In the genomic region with DNA sequence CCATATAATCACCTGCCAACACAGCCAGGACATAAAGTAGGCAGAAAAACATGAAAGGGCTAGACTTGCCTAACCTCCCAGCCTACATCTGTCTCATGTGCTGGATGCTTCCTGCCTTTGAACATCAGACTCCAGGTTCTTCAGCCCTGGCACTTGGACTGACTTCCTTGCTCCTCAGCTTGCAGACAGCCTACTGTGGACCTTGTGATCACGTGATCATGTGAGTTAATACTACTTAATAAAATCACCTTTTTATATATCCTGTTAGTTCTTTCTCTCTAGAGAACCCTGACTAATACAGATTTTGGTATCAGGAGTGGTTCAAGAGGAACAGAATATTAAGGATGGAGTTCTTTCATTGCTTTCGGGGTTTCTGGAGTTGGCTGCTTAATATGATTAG, we compare ENCODE assay signal across 33 cellular contexts.
DNase-seq lines count a peak whose midpoint lies in the region; ATAC-seq, FAIRE-seq and TF ChIP-seq lines count a peak whose summit lies in the region.
"Had no signal": no experiment of that assay in that cellular context is flagged by ENCODE, and none has a peak within 500 bp of the region (broad histone marks: within the 10 kb centered on the region; RNA-seq: fewer than 3 reads in every experiment).

No MANE protein-coding gene starts in this region.

- no peak overlapping the region for H3K27ac ChIP-seq in HepG2 (ENCODE audit: extremely low read length, insufficient read depth, low read length)
- H3K27ac ChIP-seq in right lobe of liver = no peak overlapping the region
- no peak overlapping the region for H3K27ac ChIP-seq in GM12878 (ENCODE audit: control insufficient read depth, insufficient read depth)
- no peak overlapping the region for H3K27ac ChIP-seq in K562 (ENCODE audit: extremely low read depth, low read depth, low read length)
- H3K27ac ChIP-seq: 22Rv1; A549; BLaER1; BLaER1 treated with 17β-estradiol and CSF1 and Interleukin-3, amounts not matched to agents 10 nM and 100 nM; C4-2B had no signal

- no peaks in the 10 kb centered on the region for H3K79me2 ChIP-seq in HepG2 (ENCODE audit: insufficient read depth, low read length)
- H3K79me2 ChIP-seq in GM12878 (ENCODE audit: control insufficient read depth, insufficient read depth, low read length) = no peaks in the 10 kb centered on the region
- no peaks in the 10 kb centered on the region for H3K79me2 ChIP-seq in K562 (ENCODE audit: control insufficient read depth, insufficient read depth, low read length)

- H3K4me3 ChIP-seq in HepG2 (replicated peaks in 1 of 3; ENCODE audit: insufficient read depth in 1 of 3, low read depth in 2 of 3, low read length in 3 of 3) (no peak overlapping the region), right lobe of liver (no peak overlapping the region), GM12878 (no peak overlapping the region), K562 (no peak overlapping the region), H7 (ENCODE audit: insufficient read depth, low read depth, low read length) (no peak overlapping the region)
- H3K4me3 ChIP-seq: A549; BLaER1; BLaER1 treated with 17β-estradiol and CSF1 and Interleukin-3, amounts not matched to agents 10 nM and 100 nM had no signal

- no peak for DNase-seq in HepG2 (ENCODE audit: low spot score)
- DNase-seq in right lobe of liver = no peak
- no peak for DNase-seq in GM12878 (ENCODE audit: low read depth, low spot score)
- no peak for DNase-seq in K562 (ENCODE audit: extremely low read depth in 1 of 4, low spot score in 3 of 4)
- DNase-seq in H7 = no peak
- DNase-seq: 8988T; ACHN; AML-193; BE2C; C1 segment of cervical spinal cord; Caco-2; Calu3; CD4-positive, alpha-beta memory T cell; CD4-positive, alpha-beta T cell; CD4-positive, CD25-positive, alpha-beta regulatory T cell; CD8-positive, alpha-beta memory T cell; CD8-positive, alpha-beta T cell; COR-L47; DMS 273 treated with DMSO at 0.1 percent for 48 hours; DMS153; DMS53; DMS79; DMS79 treated with DMSO at 0.1 percent for 48 hours; DND-41; EL had no signal

- H4K20me1 ChIP-seq in HepG2 (ENCODE audit: insufficient read depth, low read length) (no peaks in the 10 kb centered on the region), GM12878 (ENCODE audit: control insufficient read depth, insufficient read depth) (no peaks in the 10 kb centered on the region), K562 (replicated peaks; ENCODE audit: control insufficient read depth, insufficient read depth, low read length) (no peaks in the 10 kb centered on the region)
- H4K20me1 ChIP-seq: BLaER1; BLaER1 treated with 17β-estradiol and CSF1 and Interleukin-3, amounts not matched to agents 10 nM and 100 nM had no signal

- RAD21 ChIA-PET in GM12878 (lab: Charles Lee; ENCODE audit: unreplicated experiment) = no interaction called here

- POLR2A ChIA-PET in HepG2 (lab: Yijun Ruan, JAX) = no interaction called here
- POLR2A ChIA-PET in GM12878 (lab: Charles Lee) = no interaction called here
- POLR2A ChIA-PET in K562 (lab: Yijun Ruan, JAX) = no interaction called here

- no peaks in the 10 kb centered on the region for H3K36me3 ChIP-seq in HepG2 (replicated peaks in 1 of 2; ENCODE audit: control insufficient read depth in 1 of 2, insufficient read depth in 2 of 2, low read length in 2 of 2)
- no peaks in the 10 kb centered on the region for H3K36me3 ChIP-seq in right lobe of liver
- H3K36me3 ChIP-seq in GM12878 (ENCODE audit: control insufficient read depth in 2 of 2, insufficient read depth in 2 of 2, low read length in 1 of 2) = no peaks in the 10 kb centered on the region
- H3K36me3 ChIP-seq in K562 (ENCODE audit: control insufficient read depth, insufficient read depth, low read length) = no peaks in the 10 kb centered on the region
- no peaks in the 10 kb centered on the region for H3K36me3 ChIP-seq in H7 (replicated peaks; ENCODE audit: control insufficient read depth, insufficient read depth, low read length)
- H3K36me3 ChIP-seq: BE2C; BLaER1; BLaER1 treated with 17β-estradiol and CSF1 and Interleukin-3, amounts not matched to agents 10 nM and 100 nM had no signal

- in situ Hi-C loops in HepG2 (cut with HindIII; ENCODE audit: extremely low pct_ligation_motif_present, low pct_unique_long_range_greater_than_20kb) = no loop called here
- in situ Hi-C loops in GM12878 (cut with MboI) = no loop called here
- in situ Hi-C loops in K562 (cut with MboI) = no loop called here

- TF ChIP-seq EP300 in HepG2 (IDR thresholded peaks at IDR 0.05; ENCODE audit: low read depth in 2 of 2, low read length in 2 of 2) (no peak), HepG2 (CRISPR knock-in tag; IDR thresholded peaks at IDR 0.05; ENCODE audit: borderline replicate concordance) (no peak), GM12878 (IDR thresholded peaks at IDR 0.05; ENCODE audit: borderline replicate concordance in 1 of 2, control insufficient read depth in 1 of 2, low read depth in 2 of 2, low read length in 2 of 2) (no peak), K562 (IDR thresholded peaks at IDR 0.05; ENCODE audit: low read length) (no peak)

- TF ChIP-seq RAD21 in HepG2 (CRISPR knock-in tag; IDR thresholded peaks at IDR 0.05) (no peak), GM12878 (IDR thresholded peaks at IDR 0.05; ENCODE audit: insufficient read depth, low read depth, low read length) (no peak), K562 (CRISPR knock-in tag; conservative IDR thresholded peaks at IDR 0.05 in 1 of 2, IDR thresholded peaks at IDR 0.05 in 1 of 2) (no peak)

- no peak for TF ChIP-seq CTCF in HepG2 (CRISPR knock-in tag; IDR thresholded peaks at IDR 0.05)
- TF ChIP-seq CTCF in right lobe of liver (IDR thresholded peaks at IDR 0.05) = no peak
- no peak for TF ChIP-seq CTCF in GM12878 (IDR thresholded peaks at IDR 0.05 in 2 of 3, conservative IDR thresholded peaks at IDR 0.05 in 1 of 3; ENCODE audit: control insufficient read depth in 2 of 3, extremely low read depth in 1 of 3, insufficient read depth in 1 of 3, low read depth in 3 of 3, low read length in 3 of 3)
- TF ChIP-seq CTCF in K562 (IDR thresholded peaks at IDR 0.05 in 2 of 3, conservative IDR thresholded peaks at IDR 0.05 in 1 of 3; ENCODE audit: insufficient read depth in 2 of 3, low read depth in 1 of 3, low read length in 3 of 3) = no peak

- FAIRE-seq in HepG2 (lab: Jason Lieb, UNC) (no peak), GM12878 (lab: Jason Lieb, UNC) (no peak), K562 (lab: Jason Lieb, UNC) (no peak)
- FAIRE-seq: A204.1, A549, D721Med had no signal

- SMC1A ChIA-PET in GM12878 (lab: Charles Lee; ENCODE audit: uncharacterized antibody, unreplicated experiment) = no interaction called here

- TF ChIP-seq POLR2A in HepG2 (IDR thresholded peaks at IDR 0.05; ENCODE audit: insufficient read depth in 1 of 2, low read depth in 2 of 2, low read length in 2 of 2) (no peak), right lobe of liver (IDR thresholded peaks at IDR 0.05) (no peak), GM12878 (IDR thresholded peaks at IDR 0.05; ENCODE audit: low read depth, low read length) (no peak), K562 (conservative IDR thresholded peaks at IDR 0.05) (no peak)

- H3K9ac ChIP-seq in HepG2 (ENCODE audit: insufficient read depth, low read depth, low read length) (no peak overlapping the region), GM12878 (ENCODE audit: control insufficient read depth, insufficient read depth, low read length) (no peak overlapping the region), K562 (ENCODE audit: insufficient read depth in 1 of 2, low read depth in 2 of 2, low read length in 2 of 2) (no peak overlapping the region)
- H3K9ac ChIP-seq: BLaER1; BLaER1 treated with 17β-estradiol and CSF1 and Interleukin-3, amounts not matched to agents 10 nM and 100 nM had no signal

- BruUV-seq in HepG2 (replicated peaks; lab: Mats Ljungman, UMichigan) = no TSS peak
- BruUV-seq in GM12878 (replicated peaks; lab: Mats Ljungman, UMichigan) = no TSS peak
- BruUV-seq in K562 (replicated peaks; lab: Mats Ljungman, UMichigan) = no TSS peak

- no peaks in the 10 kb centered on the region for H3K4me1 ChIP-seq in HepG2 (ENCODE audit: insufficient read depth, low read length)
- no peaks in the 10 kb centered on the region for H3K4me1 ChIP-seq in right lobe of liver
- H3K4me1 ChIP-seq in GM12878 (ENCODE audit: control insufficient read depth, insufficient read depth, low read length) = no peaks in the 10 kb centered on the region
- H3K4me1 ChIP-seq in K562 (replicated peaks in 1 of 2; ENCODE audit: control insufficient read depth in 2 of 2, insufficient read depth in 2 of 2, low read length in 2 of 2) = no peaks in the 10 kb centered on the region
- H3K4me1 ChIP-seq: A549; BE2C; BLaER1; BLaER1 treated with 17β-estradiol and CSF1 and Interleukin-3, amounts not matched to agents 10 nM and 100 nM; Caco-2 had no signal

- CTCF ChIA-PET in HepG2 (lab: Yijun Ruan, JAX; ENCODE audit: low intra/inter-chr PET ratio, low total read pairs) = no interaction called here
- CTCF ChIA-PET in GM12878 (lab: Yijun Ruan, JAX) = no interaction called here
- CTCF ChIA-PET in K562 (lab: Yijun Ruan, JAX; ENCODE audit: low intra/inter-chr PET ratio) = no interaction called here

- ATAC-seq in HepG2 (no peak), right lobe of liver (no peak), GM12878 (no peak), K562 (no peak)
- ATAC-seq in activated CD4-positive, CD25-positive, alpha-beta regulatory T cell treated with anti-CD3 and anti-CD28 coated beads, Interleukin-2, amount 50 U/mL, for 24 hours = no peak
- ATAC-seq: A549; CD8-positive, alpha-beta T cell had no signal

- H3K9me1 ChIP-seq in K562 (ENCODE audit: control insufficient read depth, insufficient read depth, low read length) = no peaks in the 10 kb centered on the region

- H2AFZ ChIP-seq in HepG2 (ENCODE audit: low read length) = no peak overlapping the region
- no peak overlapping the region for H2AFZ ChIP-seq in GM12878 (ENCODE audit: control insufficient read depth, low read depth, low read length)
- H2AFZ ChIP-seq in K562 (ENCODE audit: low read depth, low read length) = no peak overlapping the region

- WGBS in HepG2 (ENCODE audit: low lambda C conversion rate) = 2% methylated on average over 2 of the region's 2 CpGs
- WGBS in right lobe of liver (ENCODE audit: insufficient coverage, low coverage, low lambda C conversion rate, missing lambda C conversion rate) = 45% methylated on average over 2 of the region's 2 CpGs
- WGBS in GM12878 (ENCODE audit: insufficient coverage, insufficient replicate concordance, low lambda C conversion rate, missing lambda C conversion rate) = 42% methylated on average over 2 of the region's 2 CpGs
- WGBS in K562 (ENCODE audit: insufficient coverage, low coverage, missing lambda C conversion rate) = 14% methylated on average over 2 of the region's 2 CpGs

- peaks cover 26% of the 10 kb centered on the region for H3K9me3 ChIP-seq in HepG2 (ENCODE audit: low read length)
- H3K9me3 ChIP-seq in right lobe of liver = no peaks in the 10 kb centered on the region
- no peaks in the 10 kb centered on the region for H3K9me3 ChIP-seq in GM12878 (replicated peaks; ENCODE audit: control insufficient read depth, insufficient read depth, low read length)
- no peaks in the 10 kb centered on the region for H3K9me3 ChIP-seq in K562 (replicated peaks; ENCODE audit: control insufficient read depth, insufficient read depth, low read depth, low read length)
- H3K9me3 ChIP-seq: A549; BE2C; BLaER1; BLaER1 treated with 17β-estradiol and CSF1 and Interleukin-3, amounts not matched to agents 10 nM and 100 nM; Caco-2 had no signal

- H3K4me2 ChIP-seq in HepG2 (ENCODE audit: low read depth, low read length) = no peak overlapping the region
- H3K4me2 ChIP-seq in GM12878 (ENCODE audit: control insufficient read depth, insufficient read depth) = no peak overlapping the region
- no peak overlapping the region for H3K4me2 ChIP-seq in K562 (ENCODE audit: insufficient read depth, low read length)
- H3K4me2 ChIP-seq: A549; BLaER1; BLaER1 treated with 17β-estradiol and CSF1 and Interleukin-3, amounts not matched to agents 10 nM and 100 nM had no signal

- H3K27me3 ChIP-seq in HepG2 (ENCODE audit: control insufficient read depth in 1 of 2, insufficient read depth in 2 of 2, low read length in 2 of 2) = no peaks in the 10 kb centered on the region
- H3K27me3 ChIP-seq in right lobe of liver = no peaks in the 10 kb centered on the region
- no peaks in the 10 kb centered on the region for H3K27me3 ChIP-seq in GM12878 (replicated peaks in 1 of 2; ENCODE audit: control insufficient read depth in 2 of 2, insufficient read depth in 2 of 2, low read length in 1 of 2)
- H3K27me3 ChIP-seq in K562 (ENCODE audit: control insufficient read depth in 2 of 2, insufficient read depth in 2 of 2, low read length in 2 of 2) = no peaks in the 10 kb centered on the region
- no peaks in the 10 kb centered on the region for H3K27me3 ChIP-seq in H7 (ENCODE audit: control insufficient read depth, insufficient read depth, low read length)
- H3K27me3 ChIP-seq: BE2C; BLaER1; BLaER1 treated with 17β-estradiol and CSF1 and Interleukin-3, amounts not matched to agents 10 nM and 100 nM had no signal

- intact Hi-C loops in HepG2 (cut with micrococcal nuclease; ENCODE audit: unreplicated experiment) = no loop called here
- intact Hi-C loops in right lobe of liver (cut with DNase I) = no loop called here
- intact Hi-C loops in GM12878 (cut with micrococcal nuclease; ENCODE audit: unreplicated experiment) = no loop called here
- intact Hi-C loops in K562 (cut with micrococcal nuclease) = no loop called here
